ENCODE assay signal across 15 cellular contexts in genomic region chr14:32594766-32595165, GRCh38.
A peak's percentile ranks its signal among the peaks of the same experiment; 100 is the strongest.
DNase-seq lines count a peak whose midpoint lies in the region; ATAC-seq, FAIRE-seq and TF ChIP-seq lines count a peak whose summit lies in the region.
"Had no signal": no experiment of that assay in that cellular context is flagged by ENCODE, and none has a peak within 500 bp of the region (broad histone marks: within the 10 kb centered on the region; RNA-seq: fewer than 3 reads in every experiment).

No MANE protein-coding gene starts in this region.

- H3K27ac ChIP-seq in breast epithelium (peak overlapping the region in 1 of 2 donors; percentile 34), brain microvascular endothelial cell (peak overlapping the region; percentile 97), keratinocyte (ENCODE audit: control insufficient read depth, insufficient read depth, low read length) (no peak overlapping the region)
- H3K27ac ChIP-seq: 22Rv1, cardiac muscle cell, parathyroid adenoma, stomach had no signal

- H3K36me3 ChIP-seq in breast epithelium, result no peaks in the 10 kb centered on the region
- H3K36me3 ChIP-seq in brain microvascular endothelial cell (replicated peaks), result no peaks in the 10 kb centered on the region
- no peaks in the 10 kb centered on the region for H3K36me3 ChIP-seq in keratinocyte (ENCODE audit: control insufficient read depth in 2 of 2, extremely low read depth in 1 of 2, insufficient read depth in 2 of 2, low read length in 2 of 2)
- H3K36me3 ChIP-seq: stomach had no signal

- POLR2A ChIA-PET in MCF 10A (lab: Yijun Ruan, JAX) (interaction anchor here (0.6 kb wide), 2 partner anchors 49 to 235 kb away, joined by 3 read pairs; no protein-coding TSS in a partner anchor), GM10248 (lab: Yijun Ruan, JAX) (no interaction called here)

- intact Hi-C loops in MCF 10A (cut with micrococcal nuclease) (loop anchor here (10.0 kb wide), 1 partner anchor 340 kb away; the partner anchor contains the start of gene NPAS3), breast epithelium (cut with DNase I; ENCODE audit: low total_unique reads) (loop anchor here (10.0 kb wide), 1 partner anchor 910 kb away; no protein-coding TSS in a partner anchor)

- H3K4me1 Mint-ChIP-seq in MCF 10A (ENCODE audit: insufficient read depth, unreplicated experiment), result peaks cover 29% of the 10 kb centered on the region
- H3K4me1 Mint-ChIP-seq: WTC11 had no signal

- no peaks in the 10 kb centered on the region for H3K27me3 ChIP-seq in breast epithelium
- H3K27me3 ChIP-seq in brain microvascular endothelial cell (replicated peaks), result no peaks in the 10 kb centered on the region
- H3K27me3 ChIP-seq in keratinocyte (ENCODE audit: control insufficient read depth, extremely low read depth, insufficient read depth, low read length), result no peaks in the 10 kb centered on the region
- H3K27me3 ChIP-seq: cardiac muscle cell, stomach had no signal

- ATAC-seq in GM18909 (IDR thresholded peaks at IDR 0.05; ENCODE audit: poor library complexity, unreplicated experiment), result no peak
- ATAC-seq: WTC11 had no signal

- no peak overlapping the region for H3K4me2 ChIP-seq in keratinocyte (ENCODE audit: control insufficient read depth, extremely low read depth, insufficient read depth, low read depth, low read length)

- no TSS peak for BruUV-seq in MCF 10A (replicated peaks; lab: Mats Ljungman, UMichigan)

- H3K9me3 Mint-ChIP-seq in MCF 10A (ENCODE audit: unreplicated experiment), result no peaks in the 10 kb centered on the region
- H3K9me3 Mint-ChIP-seq: WTC11 had no signal

- TF ChIP-seq CTCF in MCF 10A (IDR thresholded peaks at IDR 0.05; ENCODE audit: unreplicated experiment) (no peak), breast epithelium (IDR thresholded peaks at IDR 0.05) (no peak), brain microvascular endothelial cell (IDR thresholded peaks at IDR 0.05; ENCODE audit: low read depth, low read length, missing control alignments) (no peak), keratinocyte (optimal IDR thresholded peaks at IDR 0.05 in 1 of 3, IDR thresholded peaks at IDR 0.05 in 1 of 3, conservative IDR thresholded peaks at IDR 0.05 in 1 of 3; ENCODE audit: extremely low read depth in 1 of 3, insufficient read depth in 2 of 3, low read length in 3 of 3) (no peak), GM10248 (IDR thresholded peaks at IDR 0.05; ENCODE audit: control extremely low read depth, extremely low read depth, low read depth, missing control alignments) (no peak)

- H3K9me3 ChIP-seq in breast epithelium (no peaks in the 10 kb centered on the region), keratinocyte (ENCODE audit: control insufficient read depth, low read depth, low read length) (no peaks in the 10 kb centered on the region)
- H3K9me3 ChIP-seq: stomach had no signal

- peak overlapping the region; percentile 46 for H3K27ac Mint-ChIP-seq in MCF 10A (ENCODE audit: low read depth, unreplicated experiment)
- H3K27ac Mint-ChIP-seq: WTC11 had no signal

- CTCF ChIA-PET in MCF 10A (lab: Yijun Ruan, JAX) (interaction anchor here (0.6 to 1.4 kb wide), 6 partner anchors 103 to 1730 kb away, joined by 3 to 4 read pairs (median 3); no protein-coding TSS in a partner anchor), GM10248 (lab: Yijun Ruan, JAX) (interaction anchor here (1.2 to 1.8 kb wide), 3 partner anchors 10 to 19 kb away, joined by 3 to 5 read pairs (median 4); no protein-coding TSS in a partner anchor)

- H3K79me2 ChIP-seq in keratinocyte (ENCODE audit: control insufficient read depth, insufficient read depth, low read length), result no peaks in the 10 kb centered on the region
- H3K79me2 ChIP-seq: parathyroid adenoma had no signal

- H3K36me3 Mint-ChIP-seq in MCF 10A (ENCODE audit: insufficient read depth, unreplicated experiment), result no peaks in the 10 kb centered on the region
- H3K36me3 Mint-ChIP-seq: WTC11 had no signal

- H3K27me3 Mint-ChIP-seq in MCF 10A (ENCODE audit: insufficient read depth, unreplicated experiment), result no peaks in the 10 kb centered on the region

- H2AFZ ChIP-seq in keratinocyte (ENCODE audit: control insufficient read depth, low read length), result no peak overlapping the region
- H2AFZ ChIP-seq: parathyroid adenoma had no signal

- no peak for TF ChIP-seq POLR2A in breast epithelium (IDR thresholded peaks at IDR 0.05)

- in situ Hi-C loops in brain microvascular endothelial cell (cut with HindIII; ENCODE audit: low pct_ligation_motif_present, low sequenced_read_pairs), result loop anchor here (25.0 kb wide), 1 partner anchor 1193 kb away; no protein-coding TSS in a partner anchor

- no peaks in the 10 kb centered on the region for H3K4me1 ChIP-seq in breast epithelium
- peaks cover 24% of the 10 kb centered on the region for H3K4me1 ChIP-seq in keratinocyte (ENCODE audit: control insufficient read depth, extremely low read depth, insufficient read depth, low read length)
- H3K4me1 ChIP-seq: parathyroid adenoma had no signal

- DNase-seq in MCF 10A (ENCODE audit: unreplicated experiment) (peak; percentile 17), breast epithelium (ENCODE audit: low spot score in 2 of 2) (no peak), brain microvascular endothelial cell (peak; percentile 56), keratinocyte (ENCODE audit: low read depth, low spot score) (no peak), Kasumi-1 (lab: John Stamatoyannopoulos, UW) (no peak), GM10248 (ENCODE audit: extremely low spot score) (no peak), medulla oblongata (ENCODE audit: extremely low spot score) (no peak)
- DNase-seq: MV-4-11, stomach had no signal

- FAIRE-seq in keratinocyte (lab: Jason Lieb, UNC), result peak; percentile 61
- FAIRE-seq: RCC 7860 had no signal

- no peaks in the 10 kb centered on the region for H4K20me1 ChIP-seq in keratinocyte (ENCODE audit: control insufficient read depth, extremely low read depth, insufficient read depth, low read length)

- H3K4me3 Mint-ChIP-seq in MCF 10A (ENCODE audit: unreplicated experiment), result no peak overlapping the region
- H3K4me3 Mint-ChIP-seq: WTC11 had no signal

- no peak overlapping the region for H3K4me3 ChIP-seq in breast epithelium
- H3K4me3 ChIP-seq in brain microvascular endothelial cell (ENCODE audit: low read depth, low read length), result no peak overlapping the region
- H3K4me3 ChIP-seq in keratinocyte (ENCODE audit: control insufficient read depth in 2 of 3, extremely low read depth in 1 of 3, insufficient read depth in 2 of 3, low read depth in 1 of 3, low read length in 3 of 3), result no peak overlapping the region
- H3K4me3 ChIP-seq: cardiac muscle cell, stomach had no signal

- dilution Hi-C loops in keratinocyte (cut with MboI; ENCODE audit: extremely low pct_ligation_motif_present, low sequenced_read_pairs), result loop anchor here (25.0 kb wide), 2 partner anchors 1193 to 1718 kb away; no protein-coding TSS in a partner anchor

- no peaks in the 10 kb centered on the region for H3K9me1 ChIP-seq in keratinocyte (ENCODE audit: control insufficient read depth, extremely low read depth, insufficient read depth, low read length)

- H3K9ac ChIP-seq in keratinocyte (ENCODE audit: control insufficient read depth, extremely low read depth, insufficient read depth, low read length), result no peak overlapping the region
- H3K9ac ChIP-seq: parathyroid adenoma had no signal

Comparison
In these comparisons a context has a peak if more than half of its experiments do, and no peak if none do; other contexts are left out.
1. DNase-seq: peak in MCF 10A (single experiment) and brain microvascular endothelial cell (single experiment); none in breast epithelium (0 of 2), keratinocyte (single experiment), Kasumi-1 (0 of 2), GM10248 (single experiment) and medulla oblongata (single experiment).